8 cellular contexts compared by ENCODE assay signal in the genomic region with DNA sequence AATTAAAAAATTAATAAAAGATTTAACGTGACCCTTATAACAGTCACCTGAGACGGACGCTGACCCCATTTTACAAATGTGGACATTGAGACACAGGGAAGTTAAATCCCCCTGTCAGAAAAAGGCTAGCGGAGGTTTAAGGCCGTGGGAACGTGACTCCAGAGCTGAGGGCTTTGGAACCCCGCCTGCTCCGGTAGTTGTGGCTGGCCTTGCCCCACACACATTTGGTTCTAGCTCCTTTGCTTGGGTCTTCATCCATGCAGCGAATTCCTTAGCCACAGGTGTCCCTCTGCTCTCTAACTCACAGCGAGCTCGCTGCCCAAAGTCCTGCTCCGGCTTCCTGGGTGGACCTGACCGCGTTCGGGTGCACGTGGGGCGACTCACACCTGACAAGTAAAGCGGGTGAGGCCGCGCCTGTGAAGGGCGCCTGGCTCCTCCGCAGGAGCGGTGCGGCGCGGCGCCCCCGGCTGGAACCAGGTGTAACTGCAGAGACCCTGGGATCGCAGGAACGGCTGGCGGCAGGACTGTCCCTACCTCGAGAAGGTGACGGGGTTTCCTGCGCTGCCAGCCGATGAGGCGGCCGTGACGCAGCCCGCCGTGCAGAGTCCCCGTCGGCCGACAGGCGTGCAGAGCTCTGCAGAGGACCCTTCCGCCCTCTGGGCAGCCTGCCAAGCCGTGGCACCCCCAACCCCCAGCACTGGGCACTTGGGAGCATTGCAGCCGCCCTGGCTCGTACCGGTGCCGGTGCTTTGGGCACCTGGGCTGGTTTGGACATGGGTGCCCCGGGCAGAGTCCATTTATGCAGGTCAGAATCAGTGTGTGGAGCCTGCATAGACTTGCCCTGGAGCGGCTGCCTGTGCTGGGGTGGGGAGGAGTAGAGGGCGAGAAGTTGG. TPM values are rescaled to one million over a fixed set of nuclear protein-coding genes. Genes with fewer than 3 reads are reported as not detected.
DNase-seq lines count a peak whose midpoint lies in the region; ATAC-seq and TF ChIP-seq lines count a peak whose summit lies in the region.

No MANE protein-coding gene starts in this region.

- H3K36me3 ChIP-seq in thoracic aorta, result no peaks in the 10 kb centered on the region

- H3K4me3 ChIP-seq in fibroblast of villous mesenchyme (ENCODE audit: low read depth, low read length) (peak overlapping the region; percentile 43), thoracic aorta (peak overlapping the region; percentile 74)

- peaks cover 39 to 65% of the 10 kb centered on the region in 2 donors for H3K4me1 ChIP-seq in thoracic aorta (ENCODE audit: control insufficient read depth in 1 of 2, low read depth in 2 of 2)

- no peak overlapping the region for H3K27ac Mint-ChIP-seq in activated T-cell treated with anti-CD3 and anti-CD28 coated beads, Interleukin-2, amount 50 U/mL, for 72 hours

- H3K4me3 Mint-ChIP-seq in activated T-cell treated with anti-CD3 and anti-CD28 coated beads, Interleukin-2, amount 50 U/mL, for 72 hours, result peak overlapping the region; percentile 43 to 73

- H3K9me3 ChIP-seq in thoracic aorta, result no peaks in the 10 kb centered on the region

- no peaks in the 10 kb centered on the region for H3K27me3 ChIP-seq in thoracic aorta (replicated peaks; ENCODE audit: insufficient read depth)

- H3K9me3 Mint-ChIP-seq in activated T-cell treated with anti-CD3 and anti-CD28 coated beads, Interleukin-2, amount 50 U/mL, for 72 hours, result no peaks in the 10 kb centered on the region

- peaks cover 46% of the 10 kb centered on the region for H3K27me3 Mint-ChIP-seq in activated T-cell treated with anti-CD3 and anti-CD28 coated beads, Interleukin-2, amount 50 U/mL, for 72 hours (ENCODE audit: low read depth)

- TF ChIP-seq CTCF in fibroblast of villous mesenchyme (IDR thresholded peaks at IDR 0.05; ENCODE audit: insufficient read depth, low read depth, low read length) (peak; percentile 61), omental fat pad (IDR thresholded peaks at IDR 0.05) (peak in 1 of 3 donors; percentile 14), thoracic aorta (IDR thresholded peaks at IDR 0.05) (peak; percentile 53)

- peak; percentile 42 for ATAC-seq in GM18870 (IDR thresholded peaks at IDR 0.05; ENCODE audit: unreplicated experiment)
- peak; percentile 82 for ATAC-seq in HG03095 (IDR thresholded peaks at IDR 0.05; ENCODE audit: unreplicated experiment)
- peak; percentile 95 to 97 for ATAC-seq in activated T-cell treated with anti-CD3 and anti-CD28 coated beads, Interleukin-2, amount 50 U/mL, for 72 hours (replicated peaks in 1 of 2)
- peak; percentile 57 for ATAC-seq in omental fat pad (ENCODE audit: low FRiP score)
- ATAC-seq in thoracic aorta (ENCODE audit: insufficient number of reproducible peaks, low FRiP score, low read depth), result no peak

- peaks cover 34% of the 10 kb centered on the region for H3K4me1 Mint-ChIP-seq in activated T-cell treated with anti-CD3 and anti-CD28 coated beads, Interleukin-2, amount 50 U/mL, for 72 hours (ENCODE audit: low read depth)

- no peak overlapping the region for H3K27ac ChIP-seq in thoracic aorta

- peaks cover 0 to 3% of the 10 kb centered on the region in 2 donors for H3K36me3 Mint-ChIP-seq in activated T-cell treated with anti-CD3 and anti-CD28 coated beads, Interleukin-2, amount 50 U/mL, for 72 hours (ENCODE audit: insufficient read depth in 2 of 2)

- peak; percentile 68 for DNase-seq in NCI-H748 (lab: John Stamatoyannopoulos, UW; ENCODE audit: unreplicated experiment)
- peak; percentile 85 to 86 for DNase-seq in activated T-cell treated with anti-CD3 and anti-CD28 coated beads, Interleukin-2, amount 50 U/mL, for 72 hours
- DNase-seq in fibroblast of villous mesenchyme (ENCODE audit: low read depth), result peak; percentile 34
- DNase-seq in omental fat pad (ENCODE audit: low spot score), result no peak
- DNase-seq in thoracic aorta (ENCODE audit: low spot score), result no peak
- no peak for DNase-seq in COLO829 (ENCODE audit: low spot score)

RNA-seq across cellular contexts. Expression of a gene that starts 2.4 kb away (rescaled TPM):
- under 1 TPM in 1 of 2 donors, not detected in 1; 0.42 TPM for total RNA-seq in activated T-cell treated with anti-CD3 and anti-CD28 coated beads, Interleukin-2, amount 50 U/mL, for 72 hours
- total RNA-seq in fibroblast of villous mesenchyme, result not detected in 2 replicates
- total RNA-seq in omental fat pad, result not detected
- not detected for total RNA-seq in thoracic aorta

RNA-seq across cellular contexts. Expression of a gene that starts 28.1 kb away (rescaled TPM):
- total RNA-seq in activated T-cell treated with anti-CD3 and anti-CD28 coated beads, Interleukin-2, amount 50 U/mL, for 72 hours, result 10 to 100 TPM; 48.9 to 49.1 TPM
- total RNA-seq in fibroblast of villous mesenchyme (38.4 and 53.5 TPM in 2 replicates), omental fat pad (10 to 100 TPM; 44.9 to 79.4 (median 52.4) TPM), thoracic aorta (100 to 1,000 TPM in 1 of 2 donors, 10 to 100 TPM in 1; 67.9 to 107 TPM)

Comparison
In these comparisons a context has a peak if more than half of its experiments do, and no peak if none do; other contexts are left out.
1. DNase-seq: peak in NCI-H748 (single experiment), activated T-cell treated with anti-CD3 and anti-CD28 coated beads, Interleukin-2, amount 50 U/mL, for 72 hours (2 of 2) and fibroblast of villous mesenchyme (single experiment); none in omental fat pad (single experiment), thoracic aorta (single experiment) and COLO829 (single experiment).